ENCODE assay signal across 2 cellular contexts in the genomic region with DNA sequence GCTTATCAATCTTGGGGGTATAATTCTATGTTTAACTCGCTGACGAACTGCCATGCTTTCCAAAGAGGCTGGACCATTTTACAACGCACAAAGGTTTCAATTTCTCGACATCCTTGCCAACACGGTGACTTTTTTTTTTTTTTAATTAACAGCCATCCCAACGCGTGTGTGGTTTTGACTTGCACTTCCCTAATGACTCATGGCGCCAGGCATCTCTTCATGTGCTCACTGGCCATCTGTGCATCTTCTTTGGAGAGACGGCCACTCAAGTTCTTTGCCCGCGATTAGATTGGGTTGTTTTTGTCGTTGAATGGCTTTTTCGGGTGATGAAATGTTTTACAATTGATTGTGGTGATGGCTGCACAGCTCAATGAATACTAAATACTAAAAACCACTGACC.
TF ChIP-seq lines count a peak whose summit lies in the region.

No MANE protein-coding gene starts in this region.

TF ChIP-seq in HCT116, 20 proteins besides CTCF, POLR2A, EP300 and RAD21:
- TF ChIP-seq YY1 (IDR thresholded peaks at IDR 0.05; ENCODE audit: extremely low read depth, insufficient replicate concordance, low read depth, low read length) (no peak), ELF1 (IDR thresholded peaks at IDR 0.05; ENCODE audit: borderline replicate concordance, low read depth) (no peak), ZFX (IDR thresholded peaks at IDR 0.05) (no peak), EGR1 (IDR thresholded peaks at IDR 0.05; ENCODE audit: low read depth) (no peak), SP1 (IDR thresholded peaks at IDR 0.05; ENCODE audit: low read depth) (no peak), ZNF274 (IDR thresholded peaks at IDR 0.05; ENCODE audit: low read depth, low read length) (no peak), TCF7L2 (IDR thresholded peaks at IDR 0.05; ENCODE audit: borderline replicate concordance, extremely low read depth, insufficient read depth, insufficient read length) (no peak), JUND (IDR thresholded peaks at IDR 0.05) (no peak), SIN3A (IDR thresholded peaks at IDR 0.05; ENCODE audit: low read depth) (no peak)
- TF ChIP-seq, protein P1, sequence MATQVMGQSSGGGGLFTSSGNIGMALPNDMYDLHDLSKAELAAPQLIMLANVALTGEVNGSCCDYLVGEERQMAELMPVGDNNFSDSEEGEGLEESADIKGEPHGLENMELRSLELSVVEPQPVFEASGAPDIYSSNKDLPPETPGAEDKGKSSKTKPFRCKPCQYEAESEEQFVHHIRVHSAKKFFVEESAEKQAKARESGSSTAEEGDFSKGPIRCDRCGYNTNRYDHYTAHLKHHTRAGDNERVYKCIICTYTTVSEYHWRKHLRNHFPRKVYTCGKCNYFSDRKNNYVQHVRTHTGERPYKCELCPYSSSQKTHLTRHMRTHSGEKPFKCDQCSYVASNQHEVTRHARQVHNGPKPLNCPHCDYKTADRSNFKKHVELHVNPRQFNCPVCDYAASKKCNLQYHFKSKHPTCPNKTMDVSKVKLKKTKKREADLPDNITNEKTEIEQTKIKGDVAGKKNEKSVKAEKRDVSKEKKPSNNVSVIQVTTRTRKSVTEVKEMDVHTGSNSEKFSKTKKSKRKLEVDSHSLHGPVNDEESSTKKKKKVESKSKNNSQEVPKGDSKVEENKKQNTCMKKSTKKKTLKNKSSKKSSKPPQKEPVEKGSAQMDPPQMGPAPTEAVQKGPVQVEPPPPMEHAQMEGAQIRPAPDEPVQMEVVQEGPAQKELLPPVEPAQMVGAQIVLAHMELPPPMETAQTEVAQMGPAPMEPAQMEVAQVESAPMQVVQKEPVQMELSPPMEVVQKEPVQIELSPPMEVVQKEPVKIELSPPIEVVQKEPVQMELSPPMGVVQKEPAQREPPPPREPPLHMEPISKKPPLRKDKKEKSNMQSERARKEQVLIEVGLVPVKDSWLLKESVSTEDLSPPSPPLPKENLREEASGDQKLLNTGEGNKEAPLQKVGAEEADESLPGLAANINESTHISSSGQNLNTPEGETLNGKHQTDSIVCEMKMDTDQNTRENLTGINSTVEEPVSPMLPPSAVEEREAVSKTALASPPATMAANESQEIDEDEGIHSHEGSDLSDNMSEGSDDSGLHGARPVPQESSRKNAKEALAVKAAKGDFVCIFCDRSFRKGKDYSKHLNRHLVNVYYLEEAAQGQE (IDR thresholded peaks at IDR 0.05; ENCODE audit: low read depth), result no peak
- TF ChIP-seq, protein P2, sequence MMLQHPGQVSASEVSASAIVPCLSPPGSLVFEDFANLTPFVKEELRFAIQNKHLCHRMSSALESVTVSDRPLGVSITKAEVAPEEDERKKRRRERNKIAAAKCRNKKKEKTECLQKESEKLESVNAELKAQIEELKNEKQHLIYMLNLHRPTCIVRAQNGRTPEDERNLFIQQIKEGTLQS (IDR thresholded peaks at IDR 0.05), result no peak
- TF ChIP-seq, protein P3, sequence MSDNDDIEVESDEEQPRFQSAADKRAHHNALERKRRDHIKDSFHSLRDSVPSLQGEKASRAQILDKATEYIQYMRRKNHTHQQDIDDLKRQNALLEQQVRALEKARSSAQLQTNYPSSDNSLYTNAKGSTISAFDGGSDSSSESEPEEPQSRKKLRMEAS (IDR thresholded peaks at IDR 0.05), result no peak

TF ChIP-seq in K562, 482 proteins besides CTCF, POLR2A, EP300 and RAD21:
- TF ChIP-seq, protein P4, sequence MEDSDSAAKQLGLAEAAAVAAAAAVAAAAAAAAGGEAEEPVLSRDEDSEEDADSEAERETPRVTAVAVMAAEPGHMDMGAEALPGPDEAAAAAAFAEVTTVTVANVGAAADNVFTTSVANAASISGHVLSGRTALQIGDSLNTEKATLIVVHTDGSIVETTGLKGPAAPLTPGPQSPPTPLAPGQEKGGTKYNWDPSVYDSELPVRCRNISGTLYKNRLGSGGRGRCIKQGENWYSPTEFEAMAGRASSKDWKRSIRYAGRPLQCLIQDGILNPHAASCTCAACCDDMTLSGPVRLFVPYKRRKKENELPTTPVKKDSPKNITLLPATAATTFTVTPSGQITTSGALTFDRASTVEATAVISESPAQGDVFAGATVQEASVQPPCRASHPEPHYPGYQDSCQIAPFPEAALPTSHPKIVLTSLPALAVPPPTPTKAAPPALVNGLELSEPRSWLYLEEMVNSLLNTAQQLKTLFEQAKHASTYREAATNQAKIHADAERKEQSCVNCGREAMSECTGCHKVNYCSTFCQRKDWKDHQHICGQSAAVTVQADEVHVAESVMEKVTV (CRISPR knock-in tag; IDR thresholded peaks at IDR 0.05), result no peak
- TF ChIP-seq PURB (CRISPR knock-in tag; IDR thresholded peaks at IDR 0.05; ENCODE audit: low read depth) (no peak), ILK (tag; IDR thresholded peaks at IDR 0.05; ENCODE audit: borderline replicate concordance, low read depth) (no peak), FOXK2 (conservative IDR thresholded peaks at IDR 0.05 in 1 of 2, IDR thresholded peaks at IDR 0.05 in 1 of 2; ENCODE audit: low read depth in 2 of 2) (no peak), TFAM (CRISPR knock-in tag; conservative IDR thresholded peaks at IDR 0.05) (no peak)
